Comparison of ENCODE assay signal across 8 cellular contexts in genomic region chr10:60942604-60943269, GRCh38. TPM values are rescaled to one million over a fixed set of nuclear protein-coding genes. Genes with fewer than 3 reads are reported as not detected.
DNase-seq lines count a peak whose midpoint lies in the region; ATAC-seq and TF ChIP-seq lines count a peak whose summit lies in the region.

No MANE protein-coding gene starts in this region.

- no CpG with 5 or more reads among the region's 13 CpGs for WGBS in mesendoderm (ENCODE audit: extremely low coverage, insufficient coverage, low lambda C conversion rate)
- 0 to 1% methylated on average over 13 of the region's 13 CpGs for WGBS in tibial nerve, 2 donors

- no peak for TF ChIP-seq EP300 in tibial nerve (IDR thresholded peaks at IDR 0.05)

- peaks cover 10% of the 10 kb centered on the region for H3K4me1 ChIP-seq in effector memory CD4-positive, alpha-beta T cell (ENCODE audit: control insufficient read depth, insufficient read depth, low read length, poor library complexity, severe bottlenecking)
- H3K4me1 ChIP-seq in mesendoderm (ENCODE audit: control insufficient read depth, low read depth, low read length) (peaks cover 3% of the 10 kb centered on the region), tibial nerve (peaks cover 0 to 28% (median 0%) of the 10 kb centered on the region in 4 donors)

- no peaks in the 10 kb centered on the region for H3K79me1 ChIP-seq in mesendoderm (ENCODE audit: low read length)

- peak overlapping the region; percentile 93 for H3K56ac ChIP-seq in mesendoderm (ENCODE audit: low read length)

- no peak for TF ChIP-seq POLR2A in tibial nerve (IDR thresholded peaks at IDR 0.05)

- peak overlapping the region; percentile 73 for H3K4me2 ChIP-seq in mesendoderm (ENCODE audit: low read length)

- no peak overlapping the region for H3K27ac ChIP-seq in effector memory CD4-positive, alpha-beta T cell (ENCODE audit: insufficient read depth, low read length, poor library complexity, severe bottlenecking)
- H3K27ac ChIP-seq in mesendoderm (ENCODE audit: low read depth, low read length) (no peak overlapping the region), tibial nerve (peak overlapping the region; percentile 74 to 97 (median 92))

- H3K4me1 Mint-ChIP-seq in activated CD8-positive, alpha-beta memory T cell treated with anti-CD3 and anti-CD28 coated beads, Interleukin-2, amount 10 ng/mL, durations not matched to agents 7 days and 5 days = peaks cover 8% of the 10 kb centered on the region

- no peak overlapping the region for H3K23ac ChIP-seq in mesendoderm (ENCODE audit: low read length)

- H3K4me3 Mint-ChIP-seq in activated CD8-positive, alpha-beta memory T cell treated with anti-CD3 and anti-CD28 coated beads, Interleukin-2, amount 10 ng/mL, durations not matched to agents 7 days and 5 days = peak overlapping the region; percentile 26

- peak; percentile 58 for ATAC-seq in activated CD8-positive, alpha-beta memory T cell treated with anti-CD3 and anti-CD28 coated beads, Interleukin-2, amount 10 ng/mL, durations not matched to agents 7 days and 5 days
- ATAC-seq in HG02852 (IDR thresholded peaks at IDR 0.05; ENCODE audit: unreplicated experiment) = peak; percentile 65
- ATAC-seq in SK-N-SH treated with all-trans-retinoic acid at 6 μM for 48 hours = peak; percentile 12

- H3K36me3 Mint-ChIP-seq in activated CD8-positive, alpha-beta memory T cell treated with anti-CD3 and anti-CD28 coated beads, Interleukin-2, amount 10 ng/mL, durations not matched to agents 7 days and 5 days = no peaks in the 10 kb centered on the region

- no peaks in the 10 kb centered on the region for H3K79me2 ChIP-seq in mesendoderm (ENCODE audit: control insufficient read depth, insufficient read depth, low read length)

- H3K9me3 ChIP-seq in effector memory CD4-positive, alpha-beta T cell (ENCODE audit: control insufficient read depth, low read length) = no peaks in the 10 kb centered on the region
- no peaks in the 10 kb centered on the region for H3K9me3 ChIP-seq in tibial nerve

- no peak for TF ChIP-seq CTCF in tibial nerve (IDR thresholded peaks at IDR 0.05)

- peaks cover 76% of the 10 kb centered on the region for H3K27me3 Mint-ChIP-seq in activated CD8-positive, alpha-beta memory T cell treated with anti-CD3 and anti-CD28 coated beads, Interleukin-2, amount 10 ng/mL, durations not matched to agents 7 days and 5 days

- no peak overlapping the region for H3K27ac Mint-ChIP-seq in activated CD8-positive, alpha-beta memory T cell treated with anti-CD3 and anti-CD28 coated beads, Interleukin-2, amount 10 ng/mL, durations not matched to agents 7 days and 5 days

- no peak overlapping the region for H2BK5ac ChIP-seq in mesendoderm (ENCODE audit: low read length)

- H3K9ac ChIP-seq in mesendoderm (ENCODE audit: low read length) = peak overlapping the region; percentile 83

- H2BK120ac ChIP-seq in mesendoderm (ENCODE audit: low read depth, low read length) = no peak overlapping the region

- H3K18ac ChIP-seq in mesendoderm (ENCODE audit: low read length) = no peak overlapping the region

- H4K8ac ChIP-seq in mesendoderm (ENCODE audit: low read depth, low read length) = no peak overlapping the region

- no peak overlapping the region for H2BK15ac ChIP-seq in mesendoderm (replicated peaks; ENCODE audit: low read depth)

- no peak overlapping the region for H3K4ac ChIP-seq in mesendoderm (ENCODE audit: low read depth, low read length)

- H4K5ac ChIP-seq in mesendoderm (ENCODE audit: low read length) = no peak overlapping the region

- peak overlapping the region; percentile 53 for H3K4me3 ChIP-seq in effector memory CD4-positive, alpha-beta T cell (ENCODE audit: insufficient read depth, low read depth, low read length, poor library complexity, severe bottlenecking)
- no peak overlapping the region for H3K4me3 ChIP-seq in mesendoderm (ENCODE audit: low read length)
- H3K4me3 ChIP-seq in tibial nerve = peak overlapping the region; percentile 65 to 96 (median 75)

- peaks cover 31% of the 10 kb centered on the region for H3K27me3 ChIP-seq in effector memory CD4-positive, alpha-beta T cell (replicated peaks; ENCODE audit: control insufficient read depth, insufficient read depth, low read length, poor library complexity, severe bottlenecking)
- H3K27me3 ChIP-seq in mesendoderm (ENCODE audit: insufficient read depth, low read length, poor library complexity) = no peaks in the 10 kb centered on the region
- H3K27me3 ChIP-seq in tibial nerve = no peaks in the 10 kb centered on the region

- CTCF ChIA-PET in activated CD8-positive, alpha-beta memory T cell treated with anti-CD3 and anti-CD28 coated beads, Interleukin-2, amount 10 ng/mL, durations not matched to agents 7 days and 5 days (lab: Charles Lee) = interaction anchor here (0.7 kb wide), 1 partner anchor 529 kb away, joined by 3 read pairs; no protein-coding TSS in a partner anchor

- H3K9me3 Mint-ChIP-seq in activated CD8-positive, alpha-beta memory T cell treated with anti-CD3 and anti-CD28 coated beads, Interleukin-2, amount 10 ng/mL, durations not matched to agents 7 days and 5 days (ENCODE audit: low read depth) = no peaks in the 10 kb centered on the region

- no peaks in the 10 kb centered on the region for H3K36me3 ChIP-seq in effector memory CD4-positive, alpha-beta T cell (ENCODE audit: control insufficient read depth, insufficient read depth, low read length)
- H3K36me3 ChIP-seq in mesendoderm (ENCODE audit: control insufficient read depth, insufficient read depth, low read length) (no peaks in the 10 kb centered on the region), tibial nerve (no peaks in the 10 kb centered on the region)

- no peak overlapping the region for H2AK5ac ChIP-seq in mesendoderm (ENCODE audit: low read length)

- DNase-seq in activated CD8-positive, alpha-beta memory T cell treated with anti-CD3 and anti-CD28 coated beads, Interleukin-2, amount 10 ng/mL, durations not matched to agents 7 days and 5 days = peak; percentile 59
- no peak for DNase-seq in activated CD8-positive, alpha-beta memory T cell treated with anti-CD3 and anti-CD28 coated beads, Interleukin-2, amount 50 U/mL, for 4 hours
- no peak for DNase-seq in effector memory CD4-positive, alpha-beta T cell
- no peak for DNase-seq in mesendoderm
- peak in 1 of 2 donors; percentile 57 for DNase-seq in tibial nerve (ENCODE audit: low spot score in 2 of 2)
- no peak for DNase-seq in KG1 (lab: John Stamatoyannopoulos, UW)

TF ChIP-seq in SK-N-SH treated with all-trans-retinoic acid at 6 μM for 48 hours, 23 proteins besides CTCF, POLR2A, EP300 and RAD21 (continues in another document):
- TF ChIP-seq POU6F1 (CRISPR knock-in tag; IDR thresholded peaks at IDR 0.05; ENCODE audit: borderline replicate concordance, low read depth) (no peak), CSDC2 (CRISPR knock-in tag; IDR thresholded peaks at IDR 0.05) (no peak), ZFP30 (CRISPR knock-in tag; IDR thresholded peaks at IDR 0.05) (no peak), TCF4 (CRISPR knock-in tag; IDR thresholded peaks at IDR 0.05; ENCODE audit: borderline replicate concordance) (no peak), RARB (CRISPR knock-in tag; IDR thresholded peaks at IDR 0.05) (no peak), ZC3H10 (CRISPR knock-in tag; IDR thresholded peaks at IDR 0.05) (no peak), ESRRG (CRISPR knock-in tag; IDR thresholded peaks at IDR 0.05) (no peak), ARNTL (CRISPR knock-in tag; IDR thresholded peaks at IDR 0.05; ENCODE audit: borderline replicate concordance, low read depth) (no peak)
- TF ChIP-seq, protein P1, sequence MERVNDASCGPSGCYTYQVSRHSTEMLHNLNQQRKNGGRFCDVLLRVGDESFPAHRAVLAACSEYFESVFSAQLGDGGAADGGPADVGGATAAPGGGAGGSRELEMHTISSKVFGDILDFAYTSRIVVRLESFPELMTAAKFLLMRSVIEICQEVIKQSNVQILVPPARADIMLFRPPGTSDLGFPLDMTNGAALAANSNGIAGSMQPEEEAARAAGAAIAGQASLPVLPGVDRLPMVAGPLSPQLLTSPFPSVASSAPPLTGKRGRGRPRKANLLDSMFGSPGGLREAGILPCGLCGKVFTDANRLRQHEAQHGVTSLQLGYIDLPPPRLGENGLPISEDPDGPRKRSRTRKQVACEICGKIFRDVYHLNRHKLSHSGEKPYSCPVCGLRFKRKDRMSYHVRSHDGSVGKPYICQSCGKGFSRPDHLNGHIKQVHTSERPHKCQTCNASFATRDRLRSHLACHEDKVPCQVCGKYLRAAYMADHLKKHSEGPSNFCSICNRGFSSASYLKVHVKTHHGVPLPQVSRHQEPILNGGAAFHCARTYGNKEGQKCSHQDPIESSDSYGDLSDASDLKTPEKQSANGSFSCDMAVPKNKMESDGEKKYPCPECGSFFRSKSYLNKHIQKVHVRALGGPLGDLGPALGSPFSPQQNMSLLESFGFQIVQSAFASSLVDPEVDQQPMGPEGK (CRISPR knock-in tag; IDR thresholded peaks at IDR 0.05; ENCODE audit: borderline replicate concordance) = no peak

RNA-seq across cellular contexts. Expression of gene RHOBTB1, which starts 1.2 kb away (rescaled TPM):
- under 1 TPM in 1 of 2 experiments, not detected in 1; 0.07 TPM for total RNA-seq in activated CD8-positive, alpha-beta memory T cell treated with anti-CD3 and anti-CD28 coated beads, Interleukin-2, amount 10 ng/mL, durations not matched to agents 7 days and 5 days
- polyA plus RNA-seq in mesendoderm (2013, experiment 1 of 2) = 6.9 TPM
- 7.3 TPM for polyA plus RNA-seq in mesendoderm (2013, experiment 2 of 2)
- 10 to 100 TPM in 1 of 4 donors, 1 to 10 TPM in 3; 5.7 to 28.2 (median 5.9) TPM for total RNA-seq in tibial nerve

Comparison
In these comparisons a context has a peak if more than half of its experiments do, and no peak if none do; other contexts are left out.
1. ATAC-seq: peak in every context shown above with its lines; median percentile 65 in HG02852; 58 in activated CD8-positive, alpha-beta memory T cell treated with anti-CD3 and anti-CD28 coated beads, Interleukin-2, amount 10 ng/mL, durations not matched to agents 7 days and 5 days; 12 in SK-N-SH treated with all-trans-retinoic acid at 6 μM for 48 hours.
2. H3K27ac ChIP-seq: peak in tibial nerve (4 of 4); none in effector memory CD4-positive, alpha-beta T cell (single experiment) and mesendoderm (single experiment).
3. RNA of gene RHOBTB1, which starts 1.2 kb away (total RNA-seq): 5.7 to 28.2 TPM in tibial nerve; 0.07 TPM in activated CD8-positive, alpha-beta memory T cell treated with anti-CD3 and anti-CD28 coated beads, Interleukin-2, amount 10 ng/mL, durations not matched to agents 7 days and 5 days; every median in the first group is over 4 times any median in the second.